In the genomic region with DNA sequence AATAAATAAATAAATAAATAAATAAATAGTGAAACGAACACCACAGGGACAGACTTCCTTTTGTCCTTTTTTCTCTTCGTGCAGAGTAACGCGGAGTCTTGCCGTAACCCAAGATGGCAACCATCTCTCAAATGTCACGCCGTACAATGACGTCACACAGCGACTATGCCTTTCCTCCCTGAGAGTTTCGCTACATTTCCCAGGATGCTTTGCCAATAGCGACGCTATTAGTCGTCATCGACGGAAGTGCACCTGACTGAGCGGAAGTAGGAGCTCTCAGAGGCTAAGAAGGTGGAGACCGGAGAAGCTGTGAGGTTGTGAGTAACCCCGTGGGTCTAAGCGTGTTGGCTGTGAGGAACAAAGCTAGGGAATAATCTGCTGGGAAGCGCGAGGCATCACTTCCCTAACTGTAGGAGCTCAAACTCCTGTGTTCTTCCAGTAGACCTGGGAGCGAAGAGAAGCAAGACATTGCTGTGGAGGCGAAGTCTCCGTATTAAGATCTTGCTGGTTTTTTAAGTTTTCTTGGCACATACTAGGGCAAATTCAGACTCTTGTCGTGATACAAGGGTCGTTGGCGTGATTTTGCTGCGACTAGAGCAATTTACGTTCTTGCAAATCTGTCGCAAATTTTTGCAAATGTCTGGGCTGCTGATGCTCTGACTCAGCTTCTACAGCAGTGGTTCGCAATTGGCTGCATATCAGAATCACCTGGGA, we compare ENCODE assay signal across 8 cellular contexts. TPM values are rescaled to one million over a fixed set of nuclear protein-coding genes. Genes with fewer than 3 reads are reported as not detected.
A peak's percentile ranks its signal among the peaks of the same experiment; 100 is the strongest.
DNase-seq lines count a peak whose midpoint lies in the region; ATAC-seq, FAIRE-seq and TF ChIP-seq lines count a peak whose summit lies in the region.

TTC1 (plus strand) TSS at position 263 of the 714 bp plus-strand sequence. CDS start 1,390 bp downstream, outside the sequence.

- H3K4me3 ChIP-seq in choroid plexus epithelial cell (ENCODE audit: low read depth, low read length) (peak within 1 kb of the TSS; percentile 98), kidney (ENCODE audit: low read length in 2 of 2) (peak within 1 kb of the TSS; percentile 86 to 97)

- H3K9me3 ChIP-seq in kidney (ENCODE audit: control insufficient read depth in 1 of 2, low read length in 2 of 2), result no peaks in the 10 kb centered on the region

- peak; percentile 100 for ATAC-seq in HG03432 (IDR thresholded peaks at IDR 0.05; ENCODE audit: unreplicated experiment)

- DNase-seq in AML-193 (lab: John Stamatoyannopoulos, UW), result peak; percentile 93 to 95
- DNase-seq in NCI-H510A (lab: John Stamatoyannopoulos, UW), result peak; percentile 83
- peak; percentile 87 for DNase-seq in activated CD4-positive, alpha-beta T cell treated with anti-CD3 and anti-CD28 coated beads for 1 hour
- DNase-seq in choroid plexus epithelial cell (ENCODE audit: low read depth), result peak; percentile 99
- peak; percentile 96 for DNase-seq in kidney
- DNase-seq in stimulated activated CD4-positive, alpha-beta T cell treated with anti-CD3 and anti-CD28 coated beads, Interleukin-15, amount 100 ng/mL, for 24 hours, result peak; percentile 94

- peaks cover 0 to 5% of the 10 kb centered on the region in 2 donors for H3K36me3 ChIP-seq in kidney (ENCODE audit: control insufficient read depth in 1 of 2, insufficient read depth in 2 of 2, low read length in 2 of 2)

- peaks cover 0 to 12% of the 10 kb centered on the region in 2 donors for H3K4me1 ChIP-seq in kidney (ENCODE audit: control insufficient read depth in 1 of 2, insufficient read depth in 1 of 2, low read depth in 1 of 2, low read length in 2 of 2)

- intact Hi-C loops in kidney (cut with DNase I), result no loop called here

- FAIRE-seq in kidney (lab: Jason Lieb, UNC), result peak; percentile 98

- peak; percentile 96 for TF ChIP-seq POLR2A in GM19099 (IDR thresholded peaks at IDR 0.05; ENCODE audit: extremely low read depth, insufficient read length, low read depth)

- H3K27ac ChIP-seq in kidney (ENCODE audit: low read depth in 2 of 2, low read length in 2 of 2), result peak within 1 kb of the TSS; percentile 38 to 64

- H3K9ac ChIP-seq in kidney (ENCODE audit: low read length in 2 of 2), result peak within 1 kb of the TSS; percentile 83 to 86

- TF ChIP-seq CTCF in choroid plexus epithelial cell (conservative IDR thresholded peaks at IDR 0.05; ENCODE audit: low read depth, low read length), result no peak
- TF ChIP-seq CTCF in kidney (IDR thresholded peaks at IDR 0.05; ENCODE audit: borderline replicate concordance, extremely low read depth, insufficient read depth), result no peak

RNA-seq across cellular contexts. Expression of gene TTC1, which starts in this region (rescaled TPM):
- total RNA-seq in kidney, result 41.4 TPM
- 94.4 TPM for polyA plus RNA-seq in kidney (ENCODE audit: insufficient read depth, low read depth, low replicate concordance)

Comparison
In these comparisons a context has a peak if more than half of its experiments do, and no peak if none do; other contexts are left out.
1. Peak in every context shown above with its lines: DNase-seq, ATAC-seq, H3K4me3 ChIP-seq and H3K27ac ChIP-seq.